In genomic region chr5:159965031-159965837, GRCh38 we compare ENCODE assay signal across 8 cellular contexts. TPM values are rescaled to one million over a fixed set of nuclear protein-coding genes. Genes with fewer than 3 reads are reported as not detected.
DNase-seq lines count a peak whose midpoint lies in the region; ATAC-seq and TF ChIP-seq lines count a peak whose summit lies in the region.

No MANE protein-coding gene starts in this region.

- intact Hi-C loops in left lung (cut with DNase I) (loop anchor here in 1 of 2 donors (10.0 kb wide), 1 partner anchor 520 kb away; no protein-coding TSS in a partner anchor), testis (cut with DNase I; ENCODE audit: low total_unique reads) (no loop called here)

- TF ChIP-seq POLR2A in testis (IDR thresholded peaks at IDR 0.05) = no peak

- H3K4me3 ChIP-seq in AG04450 (ENCODE audit: low read depth, low read length) (no peak overlapping the region), left lung (no peak overlapping the region), testis (no peak overlapping the region)

- 40 to 58% methylated on average over 12 of the region's 12 CpGs for WGBS in testis, 2 donors

- peak; percentile 75 for TF ChIP-seq CTCF in AG04450 (IDR thresholded peaks at IDR 0.05; ENCODE audit: low read depth, low read length)
- peak; percentile 78 for TF ChIP-seq CTCF in GM13977 (IDR thresholded peaks at IDR 0.05; ENCODE audit: extremely low read depth, insufficient read depth, missing control alignments)
- TF ChIP-seq CTCF in left lung (IDR thresholded peaks at IDR 0.05) = peak; percentile 59 to 71
- peak; percentile 13 to 48 (median 30) for TF ChIP-seq CTCF in testis (IDR thresholded peaks at IDR 0.05)

- ATAC-seq in left lung (peak; percentile 93), T-helper 17 cell (no peak)

- H3K4me1 ChIP-seq in left lung (no peaks in the 10 kb centered on the region), testis (no peaks in the 10 kb centered on the region)

- POLR2A ChIA-PET in AG04450 (lab: Yijun Ruan, JAX) = no interaction called here

- no peak overlapping the region for H3K4me3 Mint-ChIP-seq in T-helper 17 cell

- H3K36me3 Mint-ChIP-seq in T-helper 17 cell (ENCODE audit: low read depth) = no peaks in the 10 kb centered on the region

- H3K36me3 ChIP-seq in left lung = no peaks in the 10 kb centered on the region
- H3K36me3 ChIP-seq in testis (ENCODE audit: low read depth, missing control alignments) = no peaks in the 10 kb centered on the region

- in situ Hi-C loops in GM13977 (cut with MboI; ENCODE audit: low pct_unique_long_range_greater_than_20kb, low sequenced_read_pairs, unreplicated experiment) = no loop called here

- peaks cover 3% of the 10 kb centered on the region for H3K27me3 ChIP-seq in AG04450 (ENCODE audit: control insufficient read depth, insufficient read depth, low read length)
- H3K27me3 ChIP-seq in left lung = peaks cover 2 to 27% of the 10 kb centered on the region in 2 donors
- no peaks in the 10 kb centered on the region for H3K27me3 ChIP-seq in testis

- no peaks in the 10 kb centered on the region for H3K4me1 Mint-ChIP-seq in T-helper 17 cell

- peaks cover 56% of the 10 kb centered on the region for H3K27me3 Mint-ChIP-seq in T-helper 17 cell

- CTCF ChIA-PET in AG04450 (lab: Charles Lee) = interaction anchor here (0.5 to 2.9 kb wide), 33 partner anchors 8 to 655 kb away, joined by 3 to 16 read pairs (median 4); no protein-coding TSS in a partner anchor

- H3K27ac ChIP-seq in AG04450 (ENCODE audit: low read depth, low read length) (no peak overlapping the region), left lung (no peak overlapping the region), testis (no peak overlapping the region)

- no peak for DNase-seq in AG04450 (ENCODE audit: low read depth, low spot score)
- DNase-seq in GM13977 (ENCODE audit: low spot score) = no peak
- peak; percentile 60 for DNase-seq in OCI-M1 (lab: John Stamatoyannopoulos, UW)
- DNase-seq in cerebellar cortex (ENCODE audit: low spot score) = peak; percentile 55
- DNase-seq in left lung = peak; percentile 52 to 70
- DNase-seq in testis = peak; percentile 50
- DNase-seq in T-helper 17 cell = no peak
- DNase-seq in DMS79 treated with DMSO at 0.1 percent for 48 hours (lab: John Stamatoyannopoulos, UW) = no peak

- no peaks in the 10 kb centered on the region for H3K9me3 ChIP-seq in AG04450 (ENCODE audit: control insufficient read depth, insufficient read depth, low read length)
- H3K9me3 ChIP-seq in left lung = no peaks in the 10 kb centered on the region
- no peaks in the 10 kb centered on the region for H3K9me3 ChIP-seq in testis
- H3K9me3 ChIP-seq in T-helper 17 cell (ENCODE audit: control insufficient read depth, low read length, poor library complexity, severe bottlenecking) = no peaks in the 10 kb centered on the region

- H3K27ac Mint-ChIP-seq in T-helper 17 cell = no peak overlapping the region

RNA-seq across cellular contexts. Expression of gene TTC1, which starts 43.7 kb away (rescaled TPM):
- polyA plus RNA-seq in AG04450 (2011; rRNA removed) (44.5 and 53.7 TPM in 2 replicates), testis (ENCODE audit: insufficient read depth, low read depth, low replicate concordance) (50.3 TPM)
- 26.8 and 27.4 TPM in 2 replicates for polyA minus RNA-seq in AG04450 (2011; rRNA and poly(A)+ RNA removed)
- total RNA-seq in left lung (10 to 100 TPM; 43.1 to 51.8 TPM), testis (10 to 100 TPM; 38.2 to 50.2 TPM), T-helper 17 cell (10 to 100 TPM; 24.0 to 24.3 TPM)

RNA-seq across cellular contexts. Expression of gene ADRA1B, which starts 49.0 kb away (rescaled TPM):
- polyA plus RNA-seq in AG04450 (2011; rRNA removed) (0.58 and 0.98 TPM in 2 replicates), testis (ENCODE audit: insufficient read depth, low read depth, low replicate concordance) (1.1 TPM)
- polyA minus RNA-seq in AG04450 (2011; rRNA and poly(A)+ RNA removed) = 0.87 and 1.4 TPM in 2 replicates
- total RNA-seq in left lung (1 to 10 TPM; 1.5 to 2.5 TPM), testis (1 to 10 TPM in 1 of 2 donors, under 1 TPM in 1; 0.93 to 1.2 TPM), T-helper 17 cell (not detected)

Comparison
In these comparisons a context has a peak if more than half of its experiments do, and no peak if none do; other contexts are left out.
1. DNase-seq: peak in OCI-M1 (single experiment), cerebellar cortex (single experiment), left lung (2 of 2) and testis (single experiment); none in AG04450 (single experiment), GM13977 (single experiment), T-helper 17 cell (0 of 3) and DMS79 treated with DMSO at 0.1 percent for 48 hours (single experiment).
2. Peak in every context shown above with its lines, with median percentiles within 50 percentile points of each other: CTCF ChIP-seq.